8 cellular contexts compared by ENCODE assay signal in genomic region chr9:21326526-21327139, GRCh38. TPM values are rescaled to one million over a fixed set of nuclear protein-coding genes. Genes with fewer than 3 reads are reported as not detected.
DNase-seq lines count a peak whose midpoint lies in the region; ATAC-seq and TF ChIP-seq lines count a peak whose summit lies in the region.

No MANE protein-coding gene starts in this region.

- no peak overlapping the region for H3K18ac ChIP-seq in mesenchymal stem cell (ENCODE audit: low read depth in 1 of 2, low read length in 2 of 2)

- H3K9me3 ChIP-seq in colonic mucosa (no peaks in the 10 kb centered on the region), mesenchymal stem cell (ENCODE audit: control insufficient read depth, low read length) (no peaks in the 10 kb centered on the region)

- no peak overlapping the region for H3K4me2 ChIP-seq in mesenchymal stem cell (ENCODE audit: low read length, poor library complexity, severe bottlenecking)

- peak; percentile 67 for TF ChIP-seq CTCF in colonic mucosa (IDR thresholded peaks at IDR 0.05)

- no peak overlapping the region for H2BK120ac ChIP-seq in mesenchymal stem cell (ENCODE audit: low read depth, low read length)

- no peak overlapping the region for H3K14ac ChIP-seq in mesenchymal stem cell (ENCODE audit: low read length in 2 of 2)

- no peak overlapping the region for H2BK15ac ChIP-seq in mesenchymal stem cell (ENCODE audit: low read depth, poor library complexity, severe bottlenecking)

- no peak overlapping the region for H4K91ac ChIP-seq in mesenchymal stem cell (ENCODE audit: low read length)

- H3K27me3 ChIP-seq in colonic mucosa (no peaks in the 10 kb centered on the region), mesenchymal stem cell (ENCODE audit: control insufficient read depth in 1 of 2, insufficient read depth in 1 of 2, low read length in 2 of 2) (no peaks in the 10 kb centered on the region)

- H3K4me3 Mint-ChIP-seq in activated CD4-positive, alpha-beta memory T cell treated with anti-CD3 and anti-CD28 coated beads for 36 hours = no peak overlapping the region

- no peak overlapping the region for H3K27ac Mint-ChIP-seq in activated CD4-positive, alpha-beta memory T cell treated with anti-CD3 and anti-CD28 coated beads for 36 hours

- H4K8ac ChIP-seq in mesenchymal stem cell (ENCODE audit: low read length) = no peak overlapping the region

- peaks cover 43% of the 10 kb centered on the region for H3K4me1 Mint-ChIP-seq in activated CD4-positive, alpha-beta memory T cell treated with anti-CD3 and anti-CD28 coated beads for 36 hours (ENCODE audit: low read depth)

- H3K27ac ChIP-seq in colonic mucosa (no peak overlapping the region), mesenchymal stem cell (ENCODE audit: low read length, poor library complexity, severe bottlenecking) (no peak overlapping the region)

- no peak overlapping the region for H3K9ac ChIP-seq in colonic mucosa (ENCODE audit: low read depth in 2 of 2, low read length in 2 of 2)
- H3K9ac ChIP-seq in mesenchymal stem cell (ENCODE audit: low read length) = peak overlapping the region; percentile 51

- peak; percentile 86 for ATAC-seq in GM19043 (IDR thresholded peaks at IDR 0.05; ENCODE audit: low read depth, unreplicated experiment)
- ATAC-seq in HG03159 (IDR thresholded peaks at IDR 0.05; ENCODE audit: unreplicated experiment) = peak; percentile 79

- H3K4me1 ChIP-seq in colonic mucosa (peaks cover 9% of the 10 kb centered on the region), mesenchymal stem cell (ENCODE audit: control insufficient read depth, insufficient read depth, low read depth, low read length) (peaks cover under 1% of the 10 kb centered on the region)

- H3K36me3 ChIP-seq in colonic mucosa (no peaks in the 10 kb centered on the region), mesenchymal stem cell (ENCODE audit: control insufficient read depth in 1 of 2, insufficient read depth in 2 of 2, low read depth in 1 of 2, low read length in 2 of 2) (peaks cover 6 to 44% of the 10 kb centered on the region in 2 experiments)

- no peak overlapping the region for H3K4ac ChIP-seq in mesenchymal stem cell (ENCODE audit: low read depth in 1 of 2, low read length in 2 of 2)

- H2BK12ac ChIP-seq in mesenchymal stem cell (ENCODE audit: low read length in 2 of 2) = no peak overlapping the region

- intact Hi-C loops in colonic mucosa (cut with DNase I) = no loop called here
- intact Hi-C loops in activated CD4-positive, alpha-beta memory T cell treated with anti-CD3 and anti-CD28 coated beads for 36 hours (cut with micrococcal nuclease) = loop anchor here (1.0 to 5.0 kb wide), 3 partner anchors 70 to 231 kb away; no protein-coding TSS in a partner anchor

- H2AFZ ChIP-seq in mesenchymal stem cell (ENCODE audit: low read depth, low read length) = no peak overlapping the region

- H3K79me1 ChIP-seq in mesenchymal stem cell (replicated peaks; ENCODE audit: low read length, poor library complexity, severe bottlenecking) = peaks cover 2% of the 10 kb centered on the region

- CTCF ChIA-PET in activated CD4-positive, alpha-beta memory T cell treated with anti-CD3 and anti-CD28 coated beads for 36 hours (lab: Charles Lee) = interaction anchor here (0.6 to 2.3 kb wide), 38 partner anchors 8 to 599 kb away, joined by 3 to 66 read pairs (median 4); partner anchors contain the start of genes IFNA1 and KLHL9

- H2BK5ac ChIP-seq in mesenchymal stem cell (ENCODE audit: low read depth, low read length, poor library complexity, severe bottlenecking) = no peak overlapping the region

- no CpG with 5 or more reads among the region's 2 CpGs for WGBS in mesenchymal stem cell

- H3K9me3 Mint-ChIP-seq in activated CD4-positive, alpha-beta memory T cell treated with anti-CD3 and anti-CD28 coated beads for 36 hours = no peaks in the 10 kb centered on the region

- H3K27me3 Mint-ChIP-seq in activated CD4-positive, alpha-beta memory T cell treated with anti-CD3 and anti-CD28 coated beads for 36 hours = no peaks in the 10 kb centered on the region

- no peak overlapping the region for H2AK5ac ChIP-seq in mesenchymal stem cell (ENCODE audit: low read length, severe bottlenecking)

- no peak overlapping the region for H3K23ac ChIP-seq in mesenchymal stem cell (ENCODE audit: low read length in 2 of 2)

- DNase-seq in D341Med (ENCODE audit: low spot score) (peak; percentile 43), NCI-H774 (lab: John Stamatoyannopoulos, UW) (peak; percentile 49), colonic mucosa (no peak), mesenchymal stem cell (peak; percentile 63)
- DNase-seq in activated effector memory CD4-positive, alpha-beta T cell treated with Interleukin-2 at 50 U/mL for 16 hours = no peak
- DNase-seq in activated CD4-positive, alpha-beta memory T cell treated with anti-CD3 and anti-CD28 coated beads for 36 hours = no peak

- peaks cover 23% of the 10 kb centered on the region for H3K36me3 Mint-ChIP-seq in activated CD4-positive, alpha-beta memory T cell treated with anti-CD3 and anti-CD28 coated beads for 36 hours

- POLR2A ChIA-PET in activated CD4-positive, alpha-beta memory T cell treated with anti-CD3 and anti-CD28 coated beads for 36 hours (lab: Charles Lee) = interaction anchor here (0.8 kb wide), 1 partner anchor 69 kb away, joined by 3 read pairs; no protein-coding TSS in a partner anchor

- no peak overlapping the region for H3K4me3 ChIP-seq in colonic mucosa
- no peak overlapping the region for H3K4me3 ChIP-seq in mesenchymal stem cell (ENCODE audit: insufficient read depth in 1 of 2, low read depth in 1 of 2, low read length in 2 of 2)

RNA-seq across cellular contexts. Expression of gene KLHL9, which starts 8.6 kb away (rescaled TPM):
- total RNA-seq in colonic mucosa = 10 to 100 TPM; 20.4 to 23.9 TPM
- 17.9 TPM for polyA plus RNA-seq in mesenchymal stem cell (2013, experiment 1 of 2)
- polyA plus RNA-seq in mesenchymal stem cell (2013, experiment 2 of 2) = 18.0 TPM
- 10 to 100 TPM; 15.9 to 16.0 TPM for total RNA-seq in activated CD4-positive, alpha-beta memory T cell treated with anti-CD3 and anti-CD28 coated beads for 36 hours

RNA-seq across cellular contexts. Expression of gene IFNA5, which starts 21.5 kb away (rescaled TPM):
- not detected for total RNA-seq in colonic mucosa
- not detected for polyA plus RNA-seq in mesenchymal stem cell (2013, experiment 1 of 2)
- not detected for polyA plus RNA-seq in mesenchymal stem cell (2013, experiment 2 of 2)
- total RNA-seq in activated CD4-positive, alpha-beta memory T cell treated with anti-CD3 and anti-CD28 coated beads for 36 hours = not detected

RNA-seq across cellular contexts. Expression of gene IFNA6, which starts 24.1 kb away (rescaled TPM):
- total RNA-seq in colonic mucosa = not detected
- not detected for polyA plus RNA-seq in mesenchymal stem cell (2013, experiment 1 of 2)
- polyA plus RNA-seq in mesenchymal stem cell (2013, experiment 2 of 2) = not detected
- total RNA-seq in activated CD4-positive, alpha-beta memory T cell treated with anti-CD3 and anti-CD28 coated beads for 36 hours = not detected

RNA-seq across cellular contexts. Expression of gene IFNA13, which starts 41.2 kb away (rescaled TPM):
- not detected for total RNA-seq in colonic mucosa
- polyA plus RNA-seq in mesenchymal stem cell (2013, experiment 1 of 2) = not detected
- polyA plus RNA-seq in mesenchymal stem cell (2013, experiment 2 of 2) = not detected
- not detected for total RNA-seq in activated CD4-positive, alpha-beta memory T cell treated with anti-CD3 and anti-CD28 coated beads for 36 hours

RNA-seq across cellular contexts. Expression of gene IFNA2, which starts 58.6 kb away (rescaled TPM):
- total RNA-seq in colonic mucosa = not detected
- not detected for polyA plus RNA-seq in mesenchymal stem cell (2013, experiment 1 of 2)
- polyA plus RNA-seq in mesenchymal stem cell (2013, experiment 2 of 2) = not detected
- total RNA-seq in activated CD4-positive, alpha-beta memory T cell treated with anti-CD3 and anti-CD28 coated beads for 36 hours = not detected

Comparison
In these comparisons a context has a peak if more than half of its experiments do, and no peak if none do; other contexts are left out.
1. DNase-seq: peak in D341Med (single experiment), NCI-H774 (single experiment) and mesenchymal stem cell (single experiment); none in colonic mucosa (single experiment), activated effector memory CD4-positive, alpha-beta T cell treated with Interleukin-2 at 50 U/mL for 16 hours (single experiment) and activated CD4-positive, alpha-beta memory T cell treated with anti-CD3 and anti-CD28 coated beads for 36 hours (single experiment).